Comparison of ENCODE assay signal across 8 cellular contexts in genomic region chr5:172657503-172658233, GRCh38. TPM values are rescaled to one million over a fixed set of nuclear protein-coding genes. Genes with fewer than 3 reads are reported as not detected.
DNase-seq lines count a peak whose midpoint lies in the region; ATAC-seq and TF ChIP-seq lines count a peak whose summit lies in the region.
"Not testable (repeated sequence)": the region's sequence is repeated elsewhere in the genome, so short reads cannot be mapped to it uniquely, and the experiment has no call there.

No MANE protein-coding gene starts in this region.

- intact Hi-C loops in colonic mucosa (cut with DNase I); lower lobe of right lung (cut with DNase I); gastrocnemius medialis (cut with DNase I; ENCODE audit: low total_unique reads); tibial artery (cut with DNase I; ENCODE audit: low total_unique reads); vagina (cut with DNase I): not testable (repeated sequence)

- peak overlapping the region in 1 of 2 donors; percentile 48 for H3K9ac ChIP-seq in colonic mucosa (ENCODE audit: low read depth in 2 of 2, low read length in 2 of 2)

- H3K4me1 ChIP-seq in colonic mucosa (peaks cover 17% of the 10 kb centered on the region), cardiac muscle cell (ENCODE audit: low read depth) (peaks cover 44% of the 10 kb centered on the region), lower lobe of right lung (peaks cover 55% of the 10 kb centered on the region), gastrocnemius medialis (peaks cover 15 to 49% of the 10 kb centered on the region in 2 donors), tibial artery (peaks cover 8 to 55% (median 35%) of the 10 kb centered on the region in 4 donors), vagina (peaks cover 29% of the 10 kb centered on the region)

- H3K4me1 Mint-ChIP-seq in neural crest cell, result peaks cover 47% of the 10 kb centered on the region

- not testable (repeated sequence) for H3K27me3 ChIP-seq in WERI-Rb-1 (ENCODE audit: insufficient read depth, low read depth, severe bottlenecking); colonic mucosa; cardiac muscle cell; lower lobe of right lung (ENCODE audit: low read depth); gastrocnemius medialis; tibial artery; vagina

- H3K9me3 ChIP-seq in WERI-Rb-1 (ENCODE audit: severe bottlenecking); colonic mucosa; cardiac muscle cell (ENCODE audit: low read depth); gastrocnemius medialis; tibial artery; vagina: not testable (repeated sequence)
- H3K9me3 ChIP-seq in lower lobe of right lung, result peaks cover 14% of the 10 kb centered on the region

- not testable (repeated sequence) for H3K36me3 Mint-ChIP-seq in neural crest cell (ENCODE audit: low read depth)

- not testable (repeated sequence) for TF ChIP-seq CTCF in WERI-Rb-1 (IDR thresholded peaks at IDR 0.05; ENCODE audit: low read depth, low read length); colonic mucosa (IDR thresholded peaks at IDR 0.05); cardiac muscle cell (IDR thresholded peaks at IDR 0.05; ENCODE audit: low read depth, low read length); lower lobe of right lung (IDR thresholded peaks at IDR 0.05); neural crest cell (conservative IDR thresholded peaks at IDR 0.05); gastrocnemius medialis (IDR thresholded peaks at IDR 0.05 in 4 of 5, conservative IDR thresholded peaks at IDR 0.05 in 1 of 5); tibial artery (IDR thresholded peaks at IDR 0.05); vagina (IDR thresholded peaks at IDR 0.05)

- H3K36me3 ChIP-seq in WERI-Rb-1, result peaks cover 11% of the 10 kb centered on the region
- H3K36me3 ChIP-seq in colonic mucosa, cardiac muscle cell, lower lobe of right lung, gastrocnemius medialis, tibial artery, vagina: not testable (repeated sequence)

- H3K27me3 Mint-ChIP-seq in neural crest cell (ENCODE audit: low read depth), result not testable (repeated sequence)

- DNase-seq in WERI-Rb-1; colonic mucosa; cardiac muscle cell (ENCODE audit: low read depth in 1 of 2, low spot score in 1 of 2); lower lobe of right lung; neural crest cell (ENCODE audit: low read depth, low spot score); gastrocnemius medialis; vagina (ENCODE audit: extremely low spot score in 2 of 2): not testable (repeated sequence)
- DNase-seq in tibial artery, result peak in 1 of 2 donors; percentile 42

- H3K27ac ChIP-seq in WERI-Rb-1, result peak overlapping the region; percentile 76
- H3K27ac ChIP-seq in colonic mucosa, result peak overlapping the region; percentile 72
- H3K27ac ChIP-seq in cardiac muscle cell, result peak overlapping the region; percentile 95
- H3K27ac ChIP-seq in lower lobe of right lung, result peak overlapping the region; percentile 83
- peak overlapping the region; percentile 76 to 84 (median 78) for H3K27ac ChIP-seq in gastrocnemius medialis
- H3K27ac ChIP-seq in tibial artery, result peak overlapping the region; percentile 84 to 90
- H3K27ac ChIP-seq in vagina, result peak overlapping the region; percentile 86

- not testable (repeated sequence) for TF ChIP-seq POLR2A in gastrocnemius medialis (IDR thresholded peaks at IDR 0.05); vagina (IDR thresholded peaks at IDR 0.05)

- ATAC-seq in lower lobe of right lung, gastrocnemius medialis: not testable (repeated sequence)

- peak overlapping the region; percentile 50 for H3K27ac Mint-ChIP-seq in neural crest cell (ENCODE audit: unreplicated experiment)

- H3K4me3 Mint-ChIP-seq in neural crest cell, result not testable (repeated sequence)

- not testable (repeated sequence) for H3K9me3 Mint-ChIP-seq in neural crest cell

- not testable (repeated sequence) for H3K4me3 ChIP-seq in WERI-Rb-1 (ENCODE audit: low read depth, low read length); colonic mucosa; cardiac muscle cell; lower lobe of right lung; gastrocnemius medialis; tibial artery; vagina

- in situ Hi-C loops in gastrocnemius medialis (cut with MboI; ENCODE audit: low sequenced_read_pairs in 4 of 4), result not testable (repeated sequence)

RNA-seq across cellular contexts. Expression of gene NEURL1B, which starts 16.6 kb away (rescaled TPM):
- 10 to 100 TPM; 61.6 to 99.9 TPM for total RNA-seq in colonic mucosa
- total RNA-seq in cardiac muscle cell, result 32.7 and 55.8 TPM in 2 replicates
- polyA plus RNA-seq in cardiac muscle cell, result 4.6 and 7.6 TPM in 2 replicates
- total RNA-seq in lower lobe of right lung, result 24.8 TPM
- total RNA-seq in neural crest cell, result 5.7 and 6.1 TPM in 2 replicates
- total RNA-seq in gastrocnemius medialis, result 10 to 100 TPM in 3 of 4 donors, 1 to 10 TPM in 1; 8.7 to 18.8 (median 15.1) TPM
- total RNA-seq in vagina, result 30.9 TPM
